In genomic region chr11:125902927-125903752, GRCh38 we compare ENCODE assay signal across 8 cellular contexts. TPM values are rescaled to one million over a fixed set of nuclear protein-coding genes. Genes with fewer than 3 reads are reported as not detected.
A peak's percentile ranks its signal among the peaks of the same experiment; 100 is the strongest.
DNase-seq lines count a peak whose midpoint lies in the region; ATAC-seq and TF ChIP-seq lines count a peak whose summit lies in the region.

A gene with protein sequence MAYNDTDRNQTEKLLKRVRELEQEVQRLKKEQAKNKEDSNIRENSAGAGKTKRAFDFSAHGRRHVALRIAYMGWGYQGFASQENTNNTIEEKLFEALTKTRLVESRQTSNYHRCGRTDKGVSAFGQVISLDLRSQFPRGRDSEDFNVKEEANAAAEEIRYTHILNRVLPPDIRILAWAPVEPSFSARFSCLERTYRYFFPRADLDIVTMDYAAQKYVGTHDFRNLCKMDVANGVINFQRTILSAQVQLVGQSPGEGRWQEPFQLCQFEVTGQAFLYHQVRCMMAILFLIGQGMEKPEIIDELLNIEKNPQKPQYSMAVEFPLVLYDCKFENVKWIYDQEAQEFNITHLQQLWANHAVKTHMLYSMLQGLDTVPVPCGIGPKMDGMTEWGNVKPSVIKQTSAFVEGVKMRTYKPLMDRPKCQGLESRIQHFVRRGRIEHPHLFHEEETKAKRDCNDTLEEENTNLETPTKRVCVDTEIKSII (minus strand): TSS chr11:125903206. CDS start chr11:125896284, 6,922 bp downstream.

- peaks cover 29% of the 10 kb centered on the region for H3K4me1 Mint-ChIP-seq in activated T-helper 2 cell treated with anti-CD3 and anti-CD28 coated beads, Interferon-gamma antibody, Interleukin-2, Interleukin-4, amounts not matched to agents 10 μg/mL and 5 μg/mL and 100 μg/mL, durations not matched to agents 14 hours and 24 hours and 36 hours (ENCODE audit: low read depth)
- peaks cover 13 to 15% of the 10 kb centered on the region in 2 donors for H3K4me1 Mint-ChIP-seq in natural killer cell

- peak within 1 kb of the TSS; percentile 94 for H3K4me3 Mint-ChIP-seq in activated T-helper 2 cell treated with anti-CD3 and anti-CD28 coated beads, Interferon-gamma antibody, Interleukin-2, Interleukin-4, amounts not matched to agents 10 μg/mL and 5 μg/mL and 100 μg/mL, durations not matched to agents 14 hours and 24 hours and 36 hours (ENCODE audit: low read depth)
- peak within 1 kb of the TSS; percentile 96 for H3K4me3 Mint-ChIP-seq in natural killer cell

- TF ChIP-seq CTCF in RWPE2 (IDR thresholded peaks at IDR 0.05; ENCODE audit: poor library complexity, severe bottlenecking), result no peak
- no peak for TF ChIP-seq CTCF in natural killer cell (IDR thresholded peaks at IDR 0.05)

- peak within 1 kb of the TSS; percentile 11 for H3K27ac ChIP-seq in RWPE2 (ENCODE audit: poor library complexity, severe bottlenecking)

- DNase-seq in EL (peak; percentile 76), H4 (ENCODE audit: low spot score) (peak; percentile 71), LoVo (ENCODE audit: low spot score) (peak; percentile 86), RWPE2 (ENCODE audit: low spot score) (peak; percentile 87), fibroblast of peridontal ligament (ENCODE audit: extremely low read depth) (peak; percentile 78), natural killer cell (peak; percentile 79)
- peak; percentile 84 for DNase-seq in activated T-helper 2 cell treated with anti-CD3 and anti-CD28 coated beads, Interferon-gamma antibody, Interleukin-2, Interleukin-4, amounts not matched to agents 10 μg/mL and 5 μg/mL and 100 μg/mL, durations not matched to agents 14 hours and 24 hours and 36 hours (ENCODE audit: low spot score)
- DNase-seq in stimulated activated naive CD4-positive, alpha-beta T cell treated with Interleukin-2 at 50 U/mL for 16 hours (lab: John Stamatoyannopoulos, UW), result peak; percentile 88

- H3K9me3 ChIP-seq in RWPE2 (ENCODE audit: severe bottlenecking), result no peaks in the 10 kb centered on the region

- ATAC-seq in RWPE2 (ENCODE audit: low read depth) (peak; percentile 93), natural killer cell (peak; percentile 91 to 95 (median 93))

- peaks cover 25% of the 10 kb centered on the region for H3K27me3 ChIP-seq in RWPE2 (ENCODE audit: insufficient read depth, poor library complexity, severe bottlenecking)

- H3K9me3 Mint-ChIP-seq in activated T-helper 2 cell treated with anti-CD3 and anti-CD28 coated beads, Interferon-gamma antibody, Interleukin-2, Interleukin-4, amounts not matched to agents 10 μg/mL and 5 μg/mL and 100 μg/mL, durations not matched to agents 14 hours and 24 hours and 36 hours, result no peaks in the 10 kb centered on the region
- H3K9me3 Mint-ChIP-seq in natural killer cell, result no peaks in the 10 kb centered on the region

- peak within 1 kb of the TSS; percentile 56 for H3K4me3 ChIP-seq in RWPE2 (ENCODE audit: severe bottlenecking)

- intact Hi-C loops in activated T-helper 2 cell treated with anti-CD3 and anti-CD28 coated beads, Interferon-gamma antibody, Interleukin-2, Interleukin-4, amounts not matched to agents 10 μg/mL and 5 μg/mL and 100 μg/mL, durations not matched to agents 14 hours and 24 hours and 36 hours (cut with micrococcal nuclease), result loop anchor here (1.0 to 5.0 kb wide), 5 partner anchors 9 to 364 kb away; partner anchors contain the start of genes FAM118B, FOXRED1, HYLS1 and RPUSD4
- intact Hi-C loops in natural killer cell (cut with micrococcal nuclease), result loop anchor here (2.0 kb wide), 1 partner anchor 14 kb away; no protein-coding TSS in a partner anchor

- peaks cover 34% of the 10 kb centered on the region for H3K36me3 Mint-ChIP-seq in activated T-helper 2 cell treated with anti-CD3 and anti-CD28 coated beads, Interferon-gamma antibody, Interleukin-2, Interleukin-4, amounts not matched to agents 10 μg/mL and 5 μg/mL and 100 μg/mL, durations not matched to agents 14 hours and 24 hours and 36 hours (ENCODE audit: low read depth)
- H3K36me3 Mint-ChIP-seq in natural killer cell, result no peaks in the 10 kb centered on the region

- H3K27ac Mint-ChIP-seq in activated T-helper 2 cell treated with anti-CD3 and anti-CD28 coated beads, Interferon-gamma antibody, Interleukin-2, Interleukin-4, amounts not matched to agents 10 μg/mL and 5 μg/mL and 100 μg/mL, durations not matched to agents 14 hours and 24 hours and 36 hours, result peak within 1 kb of the TSS; percentile 92
- peak within 1 kb of the TSS; percentile 89 to 91 for H3K27ac Mint-ChIP-seq in natural killer cell

- H3K36me3 ChIP-seq in RWPE2 (ENCODE audit: low read depth), result peaks cover 20% of the 10 kb centered on the region

- H3K4me1 ChIP-seq in RWPE2 (ENCODE audit: insufficient read depth, poor library complexity, severe bottlenecking), result no peaks in the 10 kb centered on the region

- peaks cover 31% of the 10 kb centered on the region for H3K27me3 Mint-ChIP-seq in activated T-helper 2 cell treated with anti-CD3 and anti-CD28 coated beads, Interferon-gamma antibody, Interleukin-2, Interleukin-4, amounts not matched to agents 10 μg/mL and 5 μg/mL and 100 μg/mL, durations not matched to agents 14 hours and 24 hours and 36 hours (ENCODE audit: low read depth)
- peaks cover 18 to 31% of the 10 kb centered on the region in 2 donors for H3K27me3 Mint-ChIP-seq in natural killer cell (ENCODE audit: low read depth in 2 of 2)

RNA-seq across cellular contexts. Expression of the gene that starts here (rescaled TPM):
- total RNA-seq in H4 (2014; rRNA removed; shearing (Covaris generic)), result 19.3 and 21.2 TPM in 2 replicates
- total RNA-seq in activated T-helper 2 cell treated with anti-CD3 and anti-CD28 coated beads, Interferon-gamma antibody, Interleukin-2, Interleukin-4, amounts not matched to agents 10 μg/mL and 5 μg/mL and 100 μg/mL, durations not matched to agents 14 hours and 24 hours and 36 hours, result 16.0 and 17.0 TPM in 2 replicates
- total RNA-seq in natural killer cell, result 1 to 10 TPM; 3.6 to 6.7 (median 3.6) TPM

Comparison
In these comparisons a context has a peak if more than half of its experiments do, and no peak if none do; other contexts are left out.
1. Peak in every context shown above with its lines: DNase-seq, ATAC-seq, H3K4me3 ChIP-seq and H3K27ac ChIP-seq.